8 cellular contexts compared by ENCODE assay signal in genomic region chr14:64338616-64339316, GRCh38. TPM values are rescaled to one million over a fixed set of nuclear protein-coding genes. Genes with fewer than 3 reads are reported as not detected.
DNase-seq lines count a peak whose midpoint lies in the region; ATAC-seq and TF ChIP-seq lines count a peak whose summit lies in the region.

No MANE protein-coding gene starts in this region.

- peaks cover 11% of the 10 kb centered on the region; the same call in 1 of the 2 replicates for H3K79me2 ChIP-seq in SK-N-SH (ENCODE audit: insufficient read depth)

- peaks cover 7% of the 10 kb centered on the region; the same call in 1 of the 2 replicates for H3K9me3 ChIP-seq in SK-N-SH
- H3K9me3 ChIP-seq in testis: no peaks in the 10 kb centered on the region

- 4% methylated on average over 34 of the region's 49 CpGs for WGBS in SK-N-SH (ENCODE audit: low lambda C conversion rate)
- whole genome bisulfite sequencing in testis, 2 donors: 0 to 1% methylated on average over 35 to 44 of the region's 49 CpGs

- H3K36me3 Mint-ChIP-seq in activated naive CD4-positive, alpha-beta T cell treated with anti-CD3 and anti-CD28 coated beads, Interleukin-2, amount 50 U/mL, for 72 hours: peaks cover 7 to 9% of the 10 kb centered on the region in 2 donors

- H3K9ac ChIP-seq in SK-N-SH: peak overlapping the region; percentile 54; the same call in 1 of the 2 replicates

- H3K27ac Mint-ChIP-seq in activated naive CD4-positive, alpha-beta T cell treated with anti-CD3 and anti-CD28 coated beads, Interleukin-2, amount 50 U/mL, for 72 hours: peak overlapping the region; percentile 90 to 98

- H3K4me1 ChIP-seq in SK-N-SH (ENCODE audit: control insufficient read depth in 1 of 2, insufficient read depth in 2 of 2, low read depth in 1 of 2, low read length in 1 of 2): peaks cover 0 to 7% of the 10 kb centered on the region in 2 experiments; a peak in 2 of 4 replicates
- peaks cover 4% of the 10 kb centered on the region for H3K4me1 ChIP-seq in testis

- peaks cover 8 to 11% of the 10 kb centered on the region in 2 donors for H3K9me3 Mint-ChIP-seq in activated naive CD4-positive, alpha-beta T cell treated with anti-CD3 and anti-CD28 coated beads, Interleukin-2, amount 50 U/mL, for 72 hours

- CTCF ChIA-PET in GM10248 (lab: Yijun Ruan, JAX) (interaction anchor here (0.6 to 2.4 kb wide), 7 partner anchors 16 to 298 kb away, joined by 3 to 11 read pairs (median 4); partner anchors contain the start of gene ESR2), SK-N-SH (lab: Yijun Ruan, JAX) (interaction anchor here (1.1 to 2.5 kb wide), 7 partner anchors 43 to 328 kb away, joined by 3 to 12 read pairs (median 6); partner anchors contain the start of gene ESR2)

- peak overlapping the region; percentile 45 to 97; a peak in 3 of 4 replicates for H3K27ac ChIP-seq in SK-N-SH (ENCODE audit: low read depth in 2 of 2, low read length in 1 of 2)
- peak overlapping the region; percentile 76 to 84 for H3K27ac ChIP-seq in testis

- peak overlapping the region; percentile 85 to 90 for H3K4me3 ChIP-seq in SK-N-SH (ENCODE audit: low read depth in 2 of 2, low read length in 1 of 2)
- H3K4me3 ChIP-seq in testis: peak overlapping the region; percentile 72 to 84

- H3K36me3 ChIP-seq in SK-N-SH (replicated peaks in 1 of 2; ENCODE audit: control insufficient read depth in 1 of 2, insufficient read depth in 2 of 2, low read length in 1 of 2): no peaks in the 10 kb centered on the region
- H3K36me3 ChIP-seq in testis (ENCODE audit: low read depth, missing control alignments): no peaks in the 10 kb centered on the region

- peak overlapping the region; percentile 74 for H2AFZ ChIP-seq in SK-N-SH (ENCODE audit: low read depth)

- no peaks in the 10 kb centered on the region for H3K9me2 ChIP-seq in SK-N-SH

- peak; percentile 93 for ATAC-seq in HG02610 (IDR thresholded peaks at IDR 0.05; ENCODE audit: unreplicated experiment)
- peak; percentile 93 for ATAC-seq in activated naive CD4-positive, alpha-beta T cell treated with anti-CD3 and anti-CD28 coated beads, Interleukin-2, amount 50 U/mL, for 72 hours
- ATAC-seq in omental fat pad (ENCODE audit: low FRiP score): peak; percentile 97

- POLR2A ChIA-PET in GM10248 (lab: Yijun Ruan, JAX) (interaction anchor here (0.5 to 1.2 kb wide), 2 partner anchors 49 to 921 kb away, joined by 3 to 5 read pairs; no protein-coding TSS in a partner anchor), SK-N-SH (lab: Yijun Ruan, JAX) (interaction anchor here (1.0 to 2.2 kb wide), 6 partner anchors 29 to 423 kb away, joined by 3 to 6 read pairs (median 4); partner anchors contain the start of gene ZBTB25)

- peaks cover 14% of the 10 kb centered on the region for H3F3A ChIP-seq in SK-N-SH (replicated peaks; ENCODE audit: insufficient read depth)

- intact Hi-C loops in testis (cut with DNase I; ENCODE audit: low total_unique reads): no loop called here

- TF ChIP-seq CTCF in GM10248 (IDR thresholded peaks at IDR 0.05; ENCODE audit: control extremely low read depth, extremely low read depth, low read depth, missing control alignments) (no peak), SK-N-SH (IDR thresholded peaks at IDR 0.05) (no peak), omental fat pad (IDR thresholded peaks at IDR 0.05) (no peak), testis (IDR thresholded peaks at IDR 0.05) (no peak)

- TF ChIP-seq POLR2A in testis (IDR thresholded peaks at IDR 0.05): peak; percentile 19

- H3K27me3 ChIP-seq in SK-N-SH (ENCODE audit: insufficient read depth): no peaks in the 10 kb centered on the region
- no peaks in the 10 kb centered on the region for H3K27me3 ChIP-seq in testis

- DNase-seq in GM10248 (ENCODE audit: extremely low spot score): peak; percentile 97
- peak; percentile 99 for DNase-seq in NCI-H1092 (lab: John Stamatoyannopoulos, UW)
- peak; percentile 96 for DNase-seq in SK-N-SH
- peak; percentile 81 to 95 for DNase-seq in activated naive CD4-positive, alpha-beta T cell treated with anti-CD3 and anti-CD28 coated beads, Interleukin-2, amount 50 U/mL, for 72 hours (ENCODE audit: low spot score in 2 of 2)
- peak; percentile 99 for DNase-seq in glomerular visceral epithelial cell (ENCODE audit: extremely low spot score)
- peak; percentile 72 for DNase-seq in omental fat pad (ENCODE audit: low spot score)
- DNase-seq in testis: peak; percentile 99

- H4K20me1 ChIP-seq in SK-N-SH (ENCODE audit: insufficient read depth): no peaks in the 10 kb centered on the region

- TF ChIP-seq EP300 in SK-N-SH (IDR thresholded peaks at IDR 0.05; ENCODE audit: borderline replicate concordance in 1 of 2, low read depth in 1 of 2, low read length in 1 of 2): no peak

- TF ChIP-seq RAD21 in SK-N-SH (IDR thresholded peaks at IDR 0.05; ENCODE audit: low read length): no peak

- H3K4me2 ChIP-seq in SK-N-SH: peak overlapping the region; percentile 99

TF ChIP-seq in SK-N-SH, 30 proteins besides CTCF, POLR2A, EP300 and RAD21 (continues in another document):
- TF ChIP-seq JUND (IDR thresholded peaks at IDR 0.05) (no peak), EZH2phosphoT487 (IDR thresholded peaks at IDR 0.05; ENCODE audit: borderline replicate concordance, low read depth) (no peak), REST (IDR thresholded peaks at IDR 0.05; ENCODE audit: low read depth, low read length) (0 out of 2 replicates have a peak, but pooled peaks have one; percentile 3), RCOR1 (IDR thresholded peaks at IDR 0.05; ENCODE audit: low read length) (0 out of 2 replicates have a peak, but pooled peaks have one; percentile 11), MXI1 (IDR thresholded peaks at IDR 0.05; ENCODE audit: low read depth, low read length) (peak; percentile 83; the same call in 1 of the 2 replicates), GABPA (IDR thresholded peaks at IDR 0.05; ENCODE audit: low read depth) (peak; percentile 82), ELF1 (IDR thresholded peaks at IDR 0.05) (peak; percentile 78), YY1 (IDR thresholded peaks at IDR 0.05; ENCODE audit: low read depth) (peak; percentile 60; the same call in 1 of the 2 replicates), MAX (IDR thresholded peaks at IDR 0.05; ENCODE audit: low read depth) (peak; percentile 86), PBX3 (IDR thresholded peaks at IDR 0.05) (peak; percentile 99), POLR2AphosphoS5 (IDR thresholded peaks at IDR 0.05; ENCODE audit: low read depth, low read length) (peak; percentile 89), TAF1 (IDR thresholded peaks at IDR 0.05; ENCODE audit: borderline replicate concordance, low read depth, low read length) (peak; percentile 72), CHD2 (IDR thresholded peaks at IDR 0.05; ENCODE audit: low read length, partially characterized antibody) (peak; percentile 78), RFX5 (IDR thresholded peaks at IDR 0.05; ENCODE audit: low read length) (0 out of 2 replicates have a peak, but pooled peaks have one; percentile 42)

RNA-seq across cellular contexts. Expression of gene ESR2, which starts 44.6 kb away (rescaled TPM):
- polyA plus RNA-seq in SK-N-SH (2012; rRNA removed) (0.03 TPM in 2 replicates), testis (ENCODE audit: insufficient read depth, low read depth, low replicate concordance) (17.2 TPM)
- polyA plus RNA-seq in SK-N-SH (2012; cell fraction: cytosol; rRNA removed): 0.04 TPM in 2 replicates
- 0.18 and 0.22 TPM in 2 replicates for polyA plus RNA-seq in SK-N-SH (2012; cell fraction: nucleus; rRNA removed)
- total RNA-seq in activated naive CD4-positive, alpha-beta T cell treated with anti-CD3 and anti-CD28 coated beads, Interleukin-2, amount 50 U/mL, for 72 hours: under 1 TPM; 0.14 to 0.39 TPM
- total RNA-seq in omental fat pad (1 to 10 TPM; 1.4 to 1.6 (median 1.5) TPM), testis (10 to 100 TPM; 19.8 to 33.3 TPM)

RNA-seq across cellular contexts. Expression of gene MTHFD1, which starts 49.4 kb away (rescaled TPM):
- polyA plus RNA-seq in SK-N-SH (2012; rRNA removed): 26.8 and 31.0 TPM in 2 replicates
- 24.2 and 28.5 TPM in 2 replicates for polyA plus RNA-seq in SK-N-SH (2012; cell fraction: cytosol; rRNA removed)
- polyA plus RNA-seq in SK-N-SH (2012; cell fraction: nucleus; rRNA removed): 30.0 and 47.5 TPM in 2 replicates
- 100 to 1,000 TPM; 194 to 218 TPM for total RNA-seq in activated naive CD4-positive, alpha-beta T cell treated with anti-CD3 and anti-CD28 coated beads, Interleukin-2, amount 50 U/mL, for 72 hours
- total RNA-seq in omental fat pad: 100 to 1,000 TPM in 1 of 4 donors, 10 to 100 TPM in 3; 58.0 to 138 (median 86.9) TPM
- 10 to 100 TPM; 27.4 to 28.8 TPM for total RNA-seq in testis
- 22.3 TPM for polyA plus RNA-seq in testis (ENCODE audit: insufficient read depth, low read depth, low replicate concordance)

Comparison
In these comparisons a context has a peak if more than half of its experiments do, and no peak if none do; other contexts are left out.
1. Peak in every context shown above with its lines: DNase-seq, ATAC-seq, H3K4me3 ChIP-seq and H3K27ac ChIP-seq.
2. RNA of gene ESR2, which starts 44.6 kb away (total RNA-seq): 19.8 to 33.3 TPM in testis; 1.4 to 1.6 TPM in omental fat pad and 0.14 to 0.39 TPM in activated naive CD4-positive, alpha-beta T cell treated with anti-CD3 and anti-CD28 coated beads, Interleukin-2, amount 50 U/mL, for 72 hours; every median in the first group is over 4 times any median in the second.